In the genomic region with DNA sequence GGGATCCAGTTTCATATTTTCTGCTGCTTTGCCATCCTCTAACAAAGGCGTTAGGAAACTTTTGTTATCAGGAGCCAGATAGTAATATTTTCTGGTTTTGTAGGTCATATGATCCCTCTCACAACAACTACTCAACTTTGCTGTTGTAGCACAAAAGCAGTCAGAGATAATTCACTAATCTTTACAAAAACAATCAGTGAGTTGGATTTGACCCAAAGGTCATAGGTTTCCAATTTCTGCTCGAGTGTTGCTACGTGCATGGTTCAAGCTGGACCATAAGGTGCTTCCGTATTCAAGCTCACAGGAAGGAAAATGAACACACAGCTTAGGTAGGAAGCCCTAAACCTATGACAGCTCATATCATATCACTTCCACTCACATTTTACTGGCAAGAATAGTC, we compare ENCODE assay signal across 11 cellular contexts.
"Had no signal": no experiment of that assay in that cellular context is flagged by ENCODE, and none has a peak within 500 bp of the region (broad histone marks: within the 10 kb centered on the region; RNA-seq: fewer than 3 reads in every experiment).

No MANE protein-coding gene starts in this region.

- H2AFZ ChIP-seq: GM23338 had no signal

- H3K27ac Mint-ChIP-seq: GM23338, H9, IgD-negative memory B cell had no signal

- H3K4me1 Mint-ChIP-seq: GM23338, H9 had no signal

- H3K4me2 ChIP-seq: GM23338, KMS-11 had no signal

- ATAC-seq: GM23338, HepG2 had no signal

- DNase-seq: H9, HCEC 1CT, Karpas-422, KBM-7 had no signal

- H3K4me3 Mint-ChIP-seq: GM23338, H9, IgD-negative memory B cell had no signal

- H3K4me3 ChIP-seq: GM23338 had no signal

- H3K27ac ChIP-seq: HL-60, KMS-11 had no signal

- FAIRE-seq: H1, H54, HepG2 had no signal

- H3K9me3 Mint-ChIP-seq: IgD-negative memory B cell had no signal

- H3K36me3 Mint-ChIP-seq: IgD-negative memory B cell had no signal

- H3K9ac ChIP-seq: KMS-11 had no signal
